Comparison of ENCODE assay signal across 12 cellular contexts in genomic region chr3:136919799-136920580, GRCh38. TPM values are rescaled to one million over a fixed set of nuclear protein-coding genes. Genes with fewer than 3 reads are reported as not detected.
DNase-seq lines count a peak whose midpoint lies in the region; ATAC-seq, FAIRE-seq and TF ChIP-seq lines count a peak whose summit lies in the region.
"Had no signal": no experiment of that assay in that cellular context is flagged by ENCODE, and none has a peak within 500 bp of the region (broad histone marks: within the 10 kb centered on the region; RNA-seq: fewer than 3 reads in every experiment).

No MANE protein-coding gene starts in this region.

- H3K27me3 ChIP-seq in heart right ventricle (no peaks in the 10 kb centered on the region), breast epithelium (no peaks in the 10 kb centered on the region)
- H3K27me3 ChIP-seq: SJSA1 had no signal

- TF ChIP-seq CTCF in heart right ventricle (IDR thresholded peaks at IDR 0.05) (no peak), cardiac fibroblast (IDR thresholded peaks at IDR 0.05; ENCODE audit: low read depth, low read length) (no peak), breast epithelium (IDR thresholded peaks at IDR 0.05) (no peak)

- no peak for TF ChIP-seq POLR2A in breast epithelium (IDR thresholded peaks at IDR 0.05)

- H3K9me3 ChIP-seq in heart right ventricle (peaks cover 0 to 10% (median 0%) of the 10 kb centered on the region in 11 donors), breast epithelium (no peaks in the 10 kb centered on the region)
- H3K9me3 ChIP-seq: SJSA1 had no signal

- no peak for FAIRE-seq in HTR-8/SVneo (lab: Jason Lieb, UNC)

- peak overlapping the region in 1 of 10 donors; percentile 10 for H3K4me3 ChIP-seq in heart right ventricle
- H3K4me3 ChIP-seq in cardiac fibroblast (replicated peaks in 1 of 2; ENCODE audit: low read depth in 2 of 2, low read length in 2 of 2): no peak overlapping the region
- no peak overlapping the region for H3K4me3 ChIP-seq in breast epithelium
- H3K4me3 ChIP-seq: SJSA1 had no signal

- H3K4me1 ChIP-seq in heart right ventricle: peaks cover 0 to 64% (median 39%) of the 10 kb centered on the region in 9 donors
- no peaks in the 10 kb centered on the region for H3K4me1 ChIP-seq in breast epithelium

- intact Hi-C loops in heart right ventricle (cut with DNase I) (loop anchor here in 1 of 10 donors (10.0 kb wide), 1 partner anchor 55 kb away; the partner anchor contains the start of gene NCK1), Right ventricle myocardium inferior (cut with DNase I) (no loop called here), breast epithelium (cut with DNase I; ENCODE audit: low total_unique reads) (no loop called here)

- DNase-seq in heart right ventricle (no peak), Right ventricle myocardium inferior (ENCODE audit: missing footprints) (no peak), cardiac fibroblast (ENCODE audit: low read depth in 2 of 2) (peak; percentile 27 to 53), putamen (ENCODE audit: low spot score) (no peak), HTR-8/SVneo (ENCODE audit: insufficient read length, low spot score) (no peak), breast epithelium (ENCODE audit: low spot score in 2 of 2) (no peak)
- DNase-seq: foreskin fibroblast, NCI-H2171 had no signal

- peak overlapping the region; percentile 11 for H3K4me3 Mint-ChIP-seq in stimulated activated naive CD8-positive, alpha-beta T cell treated with anti-CD3 and anti-CD28 coated beads, Interleukin-15, Interleukin-2, amounts not matched to agents 100 ng/mL and 50 ng/mL, for 24 hours

- H3K36me3 Mint-ChIP-seq in stimulated activated naive CD8-positive, alpha-beta T cell treated with anti-CD3 and anti-CD28 coated beads, Interleukin-15, Interleukin-2, amounts not matched to agents 100 ng/mL and 50 ng/mL, for 24 hours (ENCODE audit: low read depth): peaks cover 12% of the 10 kb centered on the region

- 39 to 59% methylated on average over 1 of the region's 1 CpG for WGBS in heart right ventricle, 2 donors

- H3K27ac ChIP-seq in heart right ventricle (peak overlapping the region in 9 of 10 donors; percentile 0 to 80 (median 48)), breast epithelium (no peak overlapping the region)
- H3K27ac ChIP-seq: HL-60, SJSA1 had no signal

- no peaks in the 10 kb centered on the region for H3K27me3 Mint-ChIP-seq in stimulated activated naive CD8-positive, alpha-beta T cell treated with anti-CD3 and anti-CD28 coated beads, Interleukin-15, Interleukin-2, amounts not matched to agents 100 ng/mL and 50 ng/mL, for 24 hours

- H3K9me3 Mint-ChIP-seq in stimulated activated naive CD8-positive, alpha-beta T cell treated with anti-CD3 and anti-CD28 coated beads, Interleukin-15, Interleukin-2, amounts not matched to agents 100 ng/mL and 50 ng/mL, for 24 hours: no peaks in the 10 kb centered on the region

- peak overlapping the region; percentile 18 for H3K27ac Mint-ChIP-seq in stimulated activated naive CD8-positive, alpha-beta T cell treated with anti-CD3 and anti-CD28 coated beads, Interleukin-15, Interleukin-2, amounts not matched to agents 100 ng/mL and 50 ng/mL, for 24 hours

- peaks cover 81% of the 10 kb centered on the region for H3K4me1 Mint-ChIP-seq in stimulated activated naive CD8-positive, alpha-beta T cell treated with anti-CD3 and anti-CD28 coated beads, Interleukin-15, Interleukin-2, amounts not matched to agents 100 ng/mL and 50 ng/mL, for 24 hours (ENCODE audit: low read depth)

- peak in 5 of 8 donors; percentile 46 to 79 (median 77) for ATAC-seq in heart right ventricle
- no peak for ATAC-seq in Right ventricle myocardium inferior
- peak; percentile 46 for ATAC-seq in HG03469 (IDR thresholded peaks at IDR 0.05; ENCODE audit: unreplicated experiment)

- H3K36me3 ChIP-seq in heart right ventricle (no peaks in the 10 kb centered on the region), breast epithelium (no peaks in the 10 kb centered on the region)

RNA-seq across cellular contexts. Expression of gene IL20RB, which starts 37.8 kb away (rescaled TPM):
- total RNA-seq in heart right ventricle (under 1 TPM in 8 of 10 donors, not detected in 2; 0.12 to 0.64 (median 0.32) TPM), Right ventricle myocardium inferior (0.43 TPM), breast epithelium (1 to 10 TPM; 1.6 to 2.2 (median 1.6) TPM)
- under 1 TPM; 0.66 to 0.71 TPM for polyA plus RNA-seq in heart right ventricle

RNA-seq across cellular contexts. Expression of gene NCK1, which starts 58.0 kb away (rescaled TPM):
- total RNA-seq in heart right ventricle: 10 to 100 TPM; 17.0 to 31.8 (median 23.0) TPM
- 10 to 100 TPM in 1 of 2 donors, 1 to 10 TPM in 1; 7.6 to 13.6 TPM for polyA plus RNA-seq in heart right ventricle
- 25.0 TPM for total RNA-seq in Right ventricle myocardium inferior
- total RNA-seq in breast epithelium: 10 to 100 TPM; 62.3 to 77.0 (median 75.5) TPM

Comparison
In these comparisons a context has a peak if more than half of its experiments do, and no peak if none do; other contexts are left out.
1. DNase-seq: peak in cardiac fibroblast (2 of 2); none in heart right ventricle (0 of 2), Right ventricle myocardium inferior (single experiment), putamen (single experiment), HTR-8/SVneo (single experiment) and breast epithelium (0 of 2).
2. H3K27ac ChIP-seq: peak in heart right ventricle (9 of 10); none in breast epithelium (0 of 2).